In the genomic region with DNA sequence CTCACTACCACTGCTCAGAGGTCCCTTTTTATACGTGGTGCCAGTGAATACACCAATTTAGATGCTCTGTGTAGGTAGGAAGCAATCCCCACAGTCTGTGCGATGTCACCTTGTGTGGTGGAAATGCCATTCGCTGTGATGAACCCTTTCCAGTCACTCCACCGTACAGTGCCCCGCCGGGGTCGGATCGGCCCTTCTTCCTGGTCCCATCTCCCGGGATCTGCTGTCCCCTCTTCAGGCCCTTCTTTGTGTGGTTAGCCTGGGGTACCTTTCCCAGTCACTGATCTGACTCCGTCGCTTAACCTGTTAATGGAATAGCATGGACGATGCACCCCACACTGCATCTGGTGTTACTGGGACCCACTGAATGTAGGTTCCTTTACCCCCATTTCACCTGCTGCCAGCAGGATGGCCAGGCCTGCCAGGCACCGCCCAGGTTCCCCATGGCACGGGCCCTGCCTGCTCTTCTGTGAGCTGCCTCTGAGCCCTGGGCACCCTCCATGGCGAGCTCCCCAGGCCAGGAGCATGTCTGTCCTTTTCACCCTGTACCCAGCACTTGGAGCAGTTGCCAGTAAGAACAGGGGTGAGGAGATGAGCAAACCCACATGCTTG, we compare ENCODE assay signal across 29 cellular contexts. TPM values are rescaled to one million over a fixed set of nuclear protein-coding genes. Genes with fewer than 3 reads are reported as not detected.
DNase-seq lines count a peak whose midpoint lies in the region; ATAC-seq and TF ChIP-seq lines count a peak whose summit lies in the region.
"Had no signal": no experiment of that assay in that cellular context is flagged by ENCODE, and none has a peak within 500 bp of the region (broad histone marks: within the 10 kb centered on the region; RNA-seq: fewer than 3 reads in every experiment).

No MANE protein-coding gene starts in this region.

- BruUV-seq in Panc1 (replicated peaks; lab: Mats Ljungman, UMichigan): no TSS peak

- peak overlapping the region; percentile 12 for H3K9ac ChIP-seq in iPS-15b (ENCODE audit: low read depth, low read length)

- in situ Hi-C loops in Panc1 (cut with HindIII; ENCODE audit: low pct_unique_long_range_greater_than_20kb, low sequenced_read_pairs): no loop called here

- WGBS in stomach, 5 donors: 87 to 95% (median 90%) methylated on average over 15 of the region's 15 CpGs

- intact Hi-C loops in Panc1 (cut with micrococcal nuclease; ENCODE audit: unreplicated experiment) (no loop called here), stomach (cut with DNase I; ENCODE audit: low total_unique reads) (no loop called here)

- H3K4me1 ChIP-seq in Panc1 (ENCODE audit: control insufficient read depth, insufficient read depth, low read length) (peaks cover 70% of the 10 kb centered on the region), iPS-15b (ENCODE audit: control insufficient read depth, insufficient read depth, low read length) (peaks cover 5% of the 10 kb centered on the region), stomach (peaks cover 38 to 76% (median 55%) of the 10 kb centered on the region in 4 donors)
- H3K4me1 ChIP-seq: BE2C had no signal

- no peak for TF ChIP-seq EP300 in stomach (IDR thresholded peaks at IDR 0.05)

- no peak for TF ChIP-seq POLR2A in stomach (IDR thresholded peaks at IDR 0.05)

- H3K36me3 ChIP-seq in Panc1 (ENCODE audit: control insufficient read depth, insufficient read depth, low read length) (no peaks in the 10 kb centered on the region), iPS-15b (ENCODE audit: control insufficient read depth, insufficient read depth, low read length) (no peaks in the 10 kb centered on the region), stomach (no peaks in the 10 kb centered on the region)
- H3K36me3 ChIP-seq: BE2C had no signal

- no peaks in the 10 kb centered on the region for H3K9me3 ChIP-seq in Panc1 (ENCODE audit: control insufficient read depth, insufficient read depth, low read depth, low read length)
- no peaks in the 10 kb centered on the region for H3K9me3 ChIP-seq in iPS-15b (ENCODE audit: control insufficient read depth, insufficient read depth, low read length)
- no peaks in the 10 kb centered on the region for H3K9me3 ChIP-seq in stomach
- H3K9me3 ChIP-seq: BE2C, testis had no signal

- H3K27ac ChIP-seq in Panc1 (ENCODE audit: low read length): peak overlapping the region; percentile 99
- peak overlapping the region in 3 of 5 donors; percentile 81 to 90 (median 84) for H3K27ac ChIP-seq in stomach
- H3K27ac ChIP-seq: testis had no signal

- ATAC-seq in Panc1 (no peak), HG03139 (IDR thresholded peaks at IDR 0.05; ENCODE audit: unreplicated experiment) (no peak), HG02678 (IDR thresholded peaks at IDR 0.05; ENCODE audit: unreplicated experiment) (no peak)
- ATAC-seq: activated CD8-positive, alpha-beta T cell treated with anti-CD3 and anti-CD28 coated beads for 36 hours; activated T-helper 17 cell treated with anti-CD3 and anti-CD28 coated beads, Interleukin-2, amount 50 U/mL, for 72 hours; GM12878; stimulated activated memory B cell treated with anti-CD40 and anti-IgM and Interleukin-4, amounts not matched to agents 10 μg/mL and 1 μg/mL and 100 μg/mL, for 72 hours had no signal

- H3K4me3 ChIP-seq in AG10803 (ENCODE audit: low read length) (peak overlapping the region; percentile 35), Panc1 (ENCODE audit: low read depth in 2 of 2, low read length in 2 of 2) (no peak overlapping the region), iPS-15b (ENCODE audit: low read depth, low read length) (no peak overlapping the region), stomach (no peak overlapping the region)
- H3K4me3 ChIP-seq: GM12878, testis had no signal

- CTCF ChIA-PET in Panc1 (lab: Charles Lee): interaction anchor here (0.6 kb wide), 1 partner anchor 568 kb away, joined by 7 read pairs; no protein-coding TSS in a partner anchor

- POLR2A ChIA-PET in Panc1 (lab: Charles Lee): no interaction called here

- H3K27me3 ChIP-seq in Panc1 (ENCODE audit: control insufficient read depth, insufficient read depth, low read length) (no peaks in the 10 kb centered on the region), iPS-15b (ENCODE audit: control insufficient read depth, insufficient read depth, low read length) (no peaks in the 10 kb centered on the region), stomach (no peaks in the 10 kb centered on the region)
- H3K27me3 ChIP-seq: BE2C, testis had no signal

- no peak for DNase-seq in AG10803 (ENCODE audit: low read depth)
- no peak for DNase-seq in Panc1 (ENCODE audit: low read depth, low spot score)
- DNase-seq in stomach: no peak
- no peak for DNase-seq in DMS114 treated with DMSO at 0.1 percent for 48 hours (lab: John Stamatoyannopoulos, UW; ENCODE audit: unreplicated experiment)
- no peak for DNase-seq in hypothalamus (lab: John Stamatoyannopoulos, UW)
- DNase-seq: ACHN; activated CD4-positive, alpha-beta T cell treated with anti-CD3 and anti-CD28 coated beads for 1 hour; activated CD8-positive, alpha-beta T cell treated with anti-CD3 and anti-CD28 coated beads for 36 hours; activated naive CD4-positive, alpha-beta T cell treated with anti-CD3 and anti-CD28 coated beads, Interleukin-2, amount 10 ng/mL, durations not matched to agents 7 days and 5 days; amygdala; BE2C; DMS153; H7; islet precursor cell; Kasumi-1; NCI-H1436; NCI-H2081; NCI-H2227 treated with DMSO at 0.1 percent for 48 hours; NCI-H526; NK-92 treated with Interleukin-12 subunit alpha and Interleukin-12 subunit beta, amount 100 ng/mL, for 24 hours; nucleus accumbens; Right ventricle myocardium superior had no signal

- TF ChIP-seq CTCF in AG10803 (conservative IDR thresholded peaks at IDR 0.05; ENCODE audit: low read length): no peak
- TF ChIP-seq CTCF in Panc1 (IDR thresholded peaks at IDR 0.05): no peak
- TF ChIP-seq CTCF in stomach (IDR thresholded peaks at IDR 0.05): no peak

RNA-seq across cellular contexts. Expression of gene TWIST2, which starts 18.0 kb away (rescaled TPM):
- 4.2 TPM for total RNA-seq in Panc1 (2021; ENCODE audit: unreplicated experiment)
- 6.5 TPM for polyA plus RNA-seq in Panc1 (2012; ENCODE audit: insufficient read length)
- total RNA-seq in stomach: 10 to 100 TPM in 3 of 5 donors, 1 to 10 TPM in 1, under 1 TPM in 1; 0.58 to 58.0 (median 22.8) TPM
- polyA plus RNA-seq in stomach: 10 to 100 TPM in 2 of 3 donors, 1 to 10 TPM in 1; 5.6 to 13.0 (median 11.6) TPM
- total RNA-seq: activated CD8-positive, alpha-beta T cell treated with anti-CD3 and anti-CD28 coated beads for 36 hours; activated T-helper 17 cell treated with anti-CD3 and anti-CD28 coated beads, Interleukin-2, amount 50 U/mL, for 72 hours; GM12878 had no signal
- polyA plus RNA-seq: GM12878 had no signal
